In genomic region chr14:97995571-97995970, GRCh38 we compare ENCODE assay signal across 1 cellular context.
TF ChIP-seq lines count a peak whose summit lies in the region.

No MANE protein-coding gene starts in this region.

TF ChIP-seq in HepG2, 621 proteins besides CTCF, POLR2A, EP300 and RAD21:
- TF ChIP-seq ZBTB40 (IDR thresholded peaks at IDR 0.05) (no peak), ZBTB40 (CRISPR knock-in tag; IDR thresholded peaks at IDR 0.05) (no peak), NFIB (CRISPR knock-in tag; IDR thresholded peaks at IDR 0.05; ENCODE audit: borderline replicate concordance) (no peak), POLR2AphosphoS5 (IDR thresholded peaks at IDR 0.05; ENCODE audit: low read depth, low read length) (no peak), HNRNPL (IDR thresholded peaks at IDR 0.05; ENCODE audit: low read depth, low read length) (no peak), TEAD3 (CRISPR knock-in tag; optimal IDR thresholded peaks at IDR 0.05; ENCODE audit: borderline replicate concordance) (no peak), MAZ (IDR thresholded peaks at IDR 0.05; ENCODE audit: borderline replicate concordance, low read depth, low read length) (no peak), MAZ (CRISPR knock-in tag; IDR thresholded peaks at IDR 0.05; ENCODE audit: low read depth) (no peak), MLLT10 (CRISPR knock-in tag; IDR thresholded peaks at IDR 0.05) (no peak), NCOR1 (IDR thresholded peaks at IDR 0.05; ENCODE audit: borderline replicate concordance, low read length) (no peak), ZNF703 (CRISPR knock-in tag; IDR thresholded peaks at IDR 0.05; ENCODE audit: borderline replicate concordance) (no peak), ZNF512 (CRISPR knock-in tag; IDR thresholded peaks at IDR 0.05) (no peak), AKNA (CRISPR knock-in tag; IDR thresholded peaks at IDR 0.05; ENCODE audit: borderline replicate concordance) (no peak), ZNF552 (CRISPR knock-in tag; IDR thresholded peaks at IDR 0.05; ENCODE audit: borderline replicate concordance) (no peak)
